16 cellular contexts compared by ENCODE assay signal in genomic region chr12:13339538-13339937, GRCh38.
DNase-seq lines count a peak whose midpoint lies in the region; ATAC-seq and TF ChIP-seq lines count a peak whose summit lies in the region.
"Had no signal": no experiment of that assay in that cellular context is flagged by ENCODE, and none has a peak within 500 bp of the region (broad histone marks: within the 10 kb centered on the region; RNA-seq: fewer than 3 reads in every experiment).

No MANE protein-coding gene starts in this region.

- H3K4me1 Mint-ChIP-seq in mesothelial cell of epicardium (peaks cover 7% of the 10 kb centered on the region), osteocyte (ENCODE audit: unreplicated experiment) (peaks cover 15% of the 10 kb centered on the region)
- H3K4me1 Mint-ChIP-seq in stimulated activated effector memory CD8-positive, alpha-beta T cell treated with anti-CD3 and anti-CD28 coated beads, Interleukin-12 subunit alpha, Interleukin-12 subunit beta, amount 100 ng/mL, for 72 hours: no peaks in the 10 kb centered on the region
- H3K4me1 Mint-ChIP-seq: B cell had no signal

- H3K9me3 Mint-ChIP-seq in mesothelial cell of epicardium (peaks cover 12% of the 10 kb centered on the region), osteocyte (ENCODE audit: unreplicated experiment) (no peaks in the 10 kb centered on the region)
- peaks cover 2% of the 10 kb centered on the region for H3K9me3 Mint-ChIP-seq in stimulated activated effector memory CD8-positive, alpha-beta T cell treated with anti-CD3 and anti-CD28 coated beads, Interleukin-12 subunit alpha, Interleukin-12 subunit beta, amount 100 ng/mL, for 72 hours

- H3K27me3 Mint-ChIP-seq in mesothelial cell of epicardium (ENCODE audit: low read depth) (no peaks in the 10 kb centered on the region), osteocyte (ENCODE audit: unreplicated experiment) (peaks cover 13% of the 10 kb centered on the region)

- H3K27ac Mint-ChIP-seq in mesothelial cell of epicardium (peak overlapping the region; percentile 10), osteocyte (ENCODE audit: unreplicated experiment) (no peak overlapping the region)
- no peak overlapping the region for H3K27ac Mint-ChIP-seq in stimulated activated effector memory CD8-positive, alpha-beta T cell treated with anti-CD3 and anti-CD28 coated beads, Interleukin-12 subunit alpha, Interleukin-12 subunit beta, amount 100 ng/mL, for 72 hours
- H3K27ac Mint-ChIP-seq: activated CD8-positive, alpha-beta T cell treated with anti-CD3 and anti-CD28 coated beads, Interleukin-2, amount 10 ng/mL, durations not matched to agents 7 days and 5 days; B cell had no signal

- ATAC-seq in stimulated activated effector memory CD8-positive, alpha-beta T cell treated with anti-CD3 and anti-CD28 coated beads, Interleukin-12 subunit alpha, Interleukin-12 subunit beta, amount 100 ng/mL, for 72 hours: no peak
- ATAC-seq: activated CD8-positive, alpha-beta T cell treated with anti-CD3 and anti-CD28 coated beads, Interleukin-2, amount 10 ng/mL, durations not matched to agents 7 days and 5 days; body of pancreas; gastrocnemius medialis had no signal

- H3K36me3 Mint-ChIP-seq in mesothelial cell of epicardium: no peaks in the 10 kb centered on the region
- no peaks in the 10 kb centered on the region for H3K36me3 Mint-ChIP-seq in stimulated activated effector memory CD8-positive, alpha-beta T cell treated with anti-CD3 and anti-CD28 coated beads, Interleukin-12 subunit alpha, Interleukin-12 subunit beta, amount 100 ng/mL, for 72 hours
- no peaks in the 10 kb centered on the region for H3K36me3 Mint-ChIP-seq in osteocyte (ENCODE audit: unreplicated experiment)

- no peak for TF ChIP-seq CTCF in mesothelial cell of epicardium (IDR thresholded peaks at IDR 0.05; ENCODE audit: unreplicated experiment)
- no peak for TF ChIP-seq CTCF in osteocyte (IDR thresholded peaks at IDR 0.05)

- no peak overlapping the region for H3K4me3 Mint-ChIP-seq in mesothelial cell of epicardium
- H3K4me3 Mint-ChIP-seq in stimulated activated effector memory CD8-positive, alpha-beta T cell treated with anti-CD3 and anti-CD28 coated beads, Interleukin-12 subunit alpha, Interleukin-12 subunit beta, amount 100 ng/mL, for 72 hours: no peak overlapping the region
- H3K4me3 Mint-ChIP-seq in osteocyte (ENCODE audit: unreplicated experiment): no peak overlapping the region
- H3K4me3 Mint-ChIP-seq: activated CD8-positive, alpha-beta T cell treated with anti-CD3 and anti-CD28 coated beads, Interleukin-2, amount 10 ng/mL, durations not matched to agents 7 days and 5 days; B cell had no signal

- in situ Hi-C loops in Caki2 (cut with HindIII; ENCODE audit: low pct_unique_long_range_greater_than_20kb, low sequenced_read_pairs): no loop called here

- peak overlapping the region; percentile 94 for H3K27ac ChIP-seq in epithelial cell of prostate
- H3K27ac ChIP-seq: body of pancreas, gastrocnemius medialis, suprapubic skin had no signal

- DNase-seq in Caki2 (ENCODE audit: low read depth) (peak; percentile 93), LoVo (ENCODE audit: low spot score) (peak; percentile 88), epithelial cell of prostate (ENCODE audit: low read depth, low spot score) (peak; percentile 100), mesothelial cell of epicardium (ENCODE audit: low spot score in 2 of 2, unreplicated experiment in 2 of 2) (no peak), MV-4-11 (lab: John Stamatoyannopoulos, UW) (no peak), osteocyte (ENCODE audit: extremely low spot score, unreplicated experiment) (no peak)
- no peak for DNase-seq in stimulated activated effector memory CD8-positive, alpha-beta T cell treated with anti-CD3 and anti-CD28 coated beads, Interleukin-12 subunit alpha, Interleukin-12 subunit beta, amount 100 ng/mL, for 72 hours (ENCODE audit: low spot score in 2 of 2)
- DNase-seq in activated effector memory CD4-positive, alpha-beta T cell treated with Interleukin-2 at 50 U/mL for 16 hours: no peak
- DNase-seq: activated CD8-positive, alpha-beta T cell treated with anti-CD3 and anti-CD28 coated beads, Interleukin-2, amount 10 ng/mL, durations not matched to agents 7 days and 5 days; activated gamma-delta T cell; body of pancreas; gastrocnemius medialis; SK-N-SH; stimulated activated CD4-positive, alpha-beta T cell treated with anti-CD3 and anti-CD28 coated beads, Interleukin-15, amount 100 ng/mL, for 24 hours had no signal

Comparison
In these comparisons a context has a peak if more than half of its experiments do, and no peak if none do; other contexts are left out.
1. DNase-seq: peak in Caki2 (single experiment), LoVo (single experiment) and epithelial cell of prostate (single experiment); none in mesothelial cell of epicardium (0 of 2), MV-4-11 (single experiment), stimulated activated effector memory CD8-positive, alpha-beta T cell treated with anti-CD3 and anti-CD28 coated beads, Interleukin-12 subunit alpha, Interleukin-12 subunit beta, amount 100 ng/mL, for 72 hours (0 of 2), osteocyte (single experiment) and activated effector memory CD4-positive, alpha-beta T cell treated with Interleukin-2 at 50 U/mL for 16 hours (single experiment).